Comparison of ENCODE assay signal across 9 cellular contexts in the genomic region with DNA sequence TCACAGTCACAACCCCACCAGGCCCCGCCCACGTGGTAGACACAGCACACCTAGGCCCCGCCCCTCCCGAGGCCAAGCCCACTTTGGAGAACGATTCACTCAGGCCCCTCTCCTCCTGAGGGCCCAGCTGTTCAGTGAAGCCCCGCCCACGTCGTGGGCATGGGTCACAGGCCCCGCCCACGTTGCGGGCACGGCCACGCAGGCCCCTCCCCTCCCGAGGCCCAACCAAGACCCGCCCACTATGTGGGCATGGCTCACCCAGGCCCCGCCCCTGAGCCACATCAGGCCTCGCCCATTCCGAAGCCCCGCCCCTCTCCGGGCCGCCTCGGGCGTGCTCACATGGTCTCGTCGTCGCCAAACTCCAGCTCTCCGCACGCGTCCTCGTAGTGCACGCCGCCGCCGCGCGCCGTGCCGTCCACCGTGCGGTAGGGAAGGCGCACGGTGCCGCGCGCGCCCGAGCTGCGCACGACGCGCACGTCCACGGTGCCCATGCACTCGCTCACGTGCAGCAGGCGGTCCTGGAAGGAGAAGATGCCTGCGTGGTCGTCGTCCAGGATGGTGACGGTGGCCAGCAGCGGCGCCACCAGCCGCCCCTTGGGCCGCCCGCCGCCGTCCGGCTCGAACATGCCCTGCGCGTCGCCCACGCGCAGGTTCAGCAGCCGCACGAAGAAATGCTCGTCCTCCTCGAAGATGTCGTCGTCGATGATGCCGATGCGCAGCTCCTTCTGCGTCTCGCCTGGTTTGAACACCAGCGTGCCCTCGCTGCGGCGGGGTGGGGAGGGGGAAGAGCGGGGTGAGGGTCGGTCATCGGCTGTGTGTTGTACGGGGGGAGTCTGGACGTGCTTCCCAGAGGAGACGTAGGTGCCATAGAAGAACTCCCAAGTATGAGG. TPM values are rescaled to one million over a fixed set of nuclear protein-coding genes. Genes with fewer than 3 reads are reported as not detected.
DNase-seq lines count a peak whose midpoint lies in the region; ATAC-seq and TF ChIP-seq lines count a peak whose summit lies in the region.
"Had no signal": no experiment of that assay in that cellular context is flagged by ENCODE, and none has a peak within 500 bp of the region (broad histone marks: within the 10 kb centered on the region; RNA-seq: fewer than 3 reads in every experiment).

No MANE protein-coding gene starts in this region.

- H3K9me3 ChIP-seq in effector memory CD4-positive, alpha-beta T cell (ENCODE audit: control insufficient read depth, low read length): no peaks in the 10 kb centered on the region
- no peaks in the 10 kb centered on the region for H3K9me3 ChIP-seq in mucosa of descending colon
- H3K9me3 ChIP-seq in thoracic aorta: no peaks in the 10 kb centered on the region

- no peak overlapping the region for H3K27ac ChIP-seq in effector memory CD4-positive, alpha-beta T cell (ENCODE audit: insufficient read depth, low read length, poor library complexity, severe bottlenecking)
- H3K27ac ChIP-seq in thoracic aorta: no peak overlapping the region

- peaks cover 24% of the 10 kb centered on the region for H3K27me3 ChIP-seq in effector memory CD4-positive, alpha-beta T cell (replicated peaks; ENCODE audit: control insufficient read depth, insufficient read depth, low read length, poor library complexity, severe bottlenecking)
- H3K27me3 ChIP-seq in thoracic aorta (replicated peaks; ENCODE audit: insufficient read depth): peaks cover 10% of the 10 kb centered on the region

- TF ChIP-seq CTCF in mucosa of descending colon (IDR thresholded peaks at IDR 0.05) (no peak), thoracic aorta (IDR thresholded peaks at IDR 0.05) (no peak)

- DNase-seq in CD1c-positive myeloid dendritic cell (ENCODE audit: extremely low spot score): peak; percentile 69
- DNase-seq in NAMALWA (ENCODE audit: low spot score): peak; percentile 80
- DNase-seq in activated CD4-positive, alpha-beta T cell treated with anti-CD3 and anti-CD28 coated beads, Interleukin-2, amount 50 U/mL, for 48 hours: peak; percentile 64 to 70
- peak in 2 of 3 donors; percentile 33 to 43 for DNase-seq in effector memory CD4-positive, alpha-beta T cell
- peak; percentile 53 to 63 (median 58) for DNase-seq in mucosa of descending colon
- DNase-seq in thoracic aorta (ENCODE audit: low spot score): no peak
- DNase-seq in LoVo (ENCODE audit: low spot score): no peak
- no peak for DNase-seq in inferior parietal cortex (ENCODE audit: extremely low spot score)

- H3K36me3 ChIP-seq in effector memory CD4-positive, alpha-beta T cell (ENCODE audit: control insufficient read depth, insufficient read depth, low read length): no peaks in the 10 kb centered on the region
- H3K36me3 ChIP-seq in mucosa of descending colon (ENCODE audit: low read depth) (no peaks in the 10 kb centered on the region), thoracic aorta (no peaks in the 10 kb centered on the region)

- peaks cover 45% of the 10 kb centered on the region for H3K4me1 ChIP-seq in effector memory CD4-positive, alpha-beta T cell (ENCODE audit: control insufficient read depth, insufficient read depth, low read length, poor library complexity, severe bottlenecking)
- H3K4me1 ChIP-seq in mucosa of descending colon (ENCODE audit: low read depth) (peaks cover 9% of the 10 kb centered on the region), thoracic aorta (ENCODE audit: control insufficient read depth in 1 of 2, low read depth in 2 of 2) (peaks cover 7% of the 10 kb centered on the region in 2 donors)

- peak; percentile 81 for ATAC-seq in mucosa of descending colon
- no peak for ATAC-seq in thoracic aorta (ENCODE audit: insufficient number of reproducible peaks, low FRiP score, low read depth)

- intact Hi-C loops in mucosa of descending colon (cut with DNase I, micrococcal nuclease): no loop called here

- peak overlapping the region; percentile 10 for H3K4me3 ChIP-seq in effector memory CD4-positive, alpha-beta T cell (ENCODE audit: insufficient read depth, low read depth, low read length, poor library complexity, severe bottlenecking)
- H3K4me3 ChIP-seq in mucosa of descending colon: no peak overlapping the region
- peak overlapping the region; percentile 26 for H3K4me3 ChIP-seq in thoracic aorta

RNA-seq across cellular contexts. Expression of gene SLC8A2, which starts 24.0 kb away (rescaled TPM):
- total RNA-seq in mucosa of descending colon: 10 to 100 TPM in 1 of 3 donors, 1 to 10 TPM in 1, under 1 TPM in 1; 0.75 to 17.5 (median 2.1) TPM
- under 1 TPM in 1 of 2 donors, not detected in 1; 0.28 TPM for total RNA-seq in thoracic aorta
- total RNA-seq: glomerular endothelial cell had no signal

RNA-seq across cellular contexts. Expression of gene MEIS3, which starts 28.4 kb away (rescaled TPM):
- total RNA-seq in mucosa of descending colon (10 to 100 TPM in 1 of 3 donors, 1 to 10 TPM in 2; 2.1 to 11.6 (median 4.2) TPM), thoracic aorta (10 to 100 TPM in 1 of 2 donors, 1 to 10 TPM in 1; 6.4 to 11.5 TPM)

RNA-seq across cellular contexts. Expression of gene KPTN, which starts 36.3 kb away (rescaled TPM):
- total RNA-seq in mucosa of descending colon: 1 to 10 TPM; 5.5 to 8.9 (median 8.9) TPM
- 1 to 10 TPM in 1 of 2 donors, under 1 TPM in 1; 0.95 to 1.2 TPM for total RNA-seq in thoracic aorta

Comparison
In these comparisons a context has a peak if more than half of its experiments do, and no peak if none do; other contexts are left out.
1. DNase-seq: peak in CD1c-positive myeloid dendritic cell (single experiment), NAMALWA (single experiment), activated CD4-positive, alpha-beta T cell treated with anti-CD3 and anti-CD28 coated beads, Interleukin-2, amount 50 U/mL, for 48 hours (2 of 2), effector memory CD4-positive, alpha-beta T cell (2 of 3) and mucosa of descending colon (3 of 3); none in thoracic aorta (single experiment), LoVo (single experiment) and inferior parietal cortex (single experiment).